Comparison of ENCODE assay signal across 20 cellular contexts in genomic region chr1:43960798-43961197, GRCh38. TPM values are rescaled to one million over a fixed set of nuclear protein-coding genes. Genes with fewer than 3 reads are reported as not detected.
A peak's percentile ranks its signal among the peaks of the same experiment; 100 is the strongest.
DNase-seq lines count a peak whose midpoint lies in the region; ATAC-seq and TF ChIP-seq lines count a peak whose summit lies in the region.
"Had no signal": no experiment of that assay in that cellular context is flagged by ENCODE, and none has a peak within 500 bp of the region (broad histone marks: within the 10 kb centered on the region; RNA-seq: fewer than 3 reads in every experiment).

No MANE protein-coding gene starts in this region.

- CTCF ChIA-PET in HEK293 (lab: Yijun Ruan, JAX), result no interaction called here

- no peak for DNase-seq in transverse colon
- DNase-seq in CD1c-positive myeloid dendritic cell (ENCODE audit: extremely low spot score), result no peak
- DNase-seq: CD4-positive, alpha-beta T cell; CD8-positive, alpha-beta memory T cell; DMS 273 treated with DMSO at 0.1 percent for 48 hours; DMS79; EL; GDM1; GM23248; H7; HCEC 1CT had no signal

- intact Hi-C loops in transverse colon (cut with DNase I; ENCODE audit: low total_unique reads), result no loop called here

- in situ Hi-C loops in transverse colon (cut with MboI; ENCODE audit: low pct_ligation_motif_present in 1 of 4, low pct_unique_long_range_greater_than_20kb in 1 of 4, low sequenced_read_pairs in 3 of 4), result no loop called here

- H3K4me1 ChIP-seq in HEK293 (ENCODE audit: control insufficient read depth, insufficient read depth, low read length) (no peaks in the 10 kb centered on the region), transverse colon (no peaks in the 10 kb centered on the region)
- H3K4me1 ChIP-seq: BLaER1 had no signal

- H3K27me3 ChIP-seq in layer of hippocampus (ENCODE audit: control insufficient read depth, insufficient read depth, low read length) (no peaks in the 10 kb centered on the region), transverse colon (no peaks in the 10 kb centered on the region)
- H3K27me3 ChIP-seq: BLaER1 had no signal

- H3K36me3 ChIP-seq in HEK293 (ENCODE audit: control insufficient read depth in 2 of 2, insufficient read depth in 1 of 2, low read length in 2 of 2) (peaks cover 0 to 100% of the 10 kb centered on the region in 2 experiments; a peak in 1 of 3 replicates), transverse colon (peaks cover 0 to 14% (median 0%) of the 10 kb centered on the region in 4 donors)

- TF ChIP-seq CTCF in HEK293 (tag by site-specific recombination; IDR thresholded peaks at IDR 0.05), result no peak
- no peak for TF ChIP-seq CTCF in transverse colon (IDR thresholded peaks at IDR 0.05)

- H3K9me3 ChIP-seq in HEK293 (ENCODE audit: control insufficient read depth, insufficient read depth, low read depth, low read length), result no peaks in the 10 kb centered on the region
- H3K9me3 ChIP-seq in transverse colon, result no peaks in the 10 kb centered on the region
- H3K9me3 ChIP-seq: BLaER1 had no signal

- H3K27ac ChIP-seq in HEK293 (ENCODE audit: extremely low read depth, low read depth, low read length), result no peak overlapping the region
- H3K27ac ChIP-seq in cingulate gyrus (ENCODE audit: low read depth, low read length), result peak overlapping the region; percentile 98
- peak overlapping the region; percentile 90 for H3K27ac ChIP-seq in layer of hippocampus (ENCODE audit: low read depth, low read length)
- H3K27ac ChIP-seq in temporal lobe (ENCODE audit: low read depth, low read length), result peak overlapping the region; percentile 100
- H3K27ac ChIP-seq in transverse colon, result no peak overlapping the region
- H3K27ac ChIP-seq: 22Rv1, BLaER1, C4-2B, GM23248 had no signal

- no peak for TF ChIP-seq EP300 in transverse colon (IDR thresholded peaks at IDR 0.05; ENCODE audit: low read depth)

- WGBS in transverse colon (ENCODE audit: low coverage in 1 of 2), 2 donors, result 93% methylated on average over 7 of the region's 8 CpGs; no CpG with 5 or more reads in 1 of the 2 donors

- H3K4me3 ChIP-seq in HEK293 (ENCODE audit: low read depth, low read length), result no peak overlapping the region
- H3K4me3 ChIP-seq in transverse colon, result no peak overlapping the region
- H3K4me3 ChIP-seq: BLaER1, GM12878, GM23248 had no signal

- ATAC-seq in HG03565 (IDR thresholded peaks at IDR 0.05; ENCODE audit: unreplicated experiment), result no peak
- ATAC-seq: GM12878 had no signal

- no peak for TF ChIP-seq POLR2A in transverse colon (IDR thresholded peaks at IDR 0.05)

- POLR2A ChIA-PET in HEK293 (lab: Yijun Ruan, JAX), result no interaction called here

TF ChIP-seq in HEK293, 187 proteins besides CTCF, POLR2A, EP300 and RAD21:
- TF ChIP-seq ZFHX2 (tag by site-specific recombination; conservative IDR thresholded peaks at IDR 0.05), result no peak
- peak; percentile 76 for TF ChIP-seq SCRT2 (tag by site-specific recombination; IDR thresholded peaks at IDR 0.05)

RNA-seq across cellular contexts. Expression of gene DPH2, which starts 9.0 kb away (rescaled TPM):
- total RNA-seq in temporal lobe (12.3 TPM), transverse colon (10 to 100 TPM; 13.1 to 29.4 (median 17.1) TPM)

RNA-seq across cellular contexts. Expression of gene ATP6V0B, which starts 14.0 kb away (rescaled TPM):
- total RNA-seq in temporal lobe, result 102 TPM
- total RNA-seq in transverse colon, result 100 to 1,000 TPM in 2 of 4 donors, 10 to 100 TPM in 2; 29.2 to 203 (median 97.9) TPM

RNA-seq across cellular contexts. Expression of gene IPO13, which starts 14.0 kb away (rescaled TPM):
- total RNA-seq in temporal lobe, result 14.0 TPM
- total RNA-seq in transverse colon, result 10 to 100 TPM; 22.7 to 64.9 (median 36.5) TPM

RNA-seq across cellular contexts. Expression of gene B4GALT2, which starts 18.2 kb away (rescaled TPM):
- 50.4 TPM for total RNA-seq in temporal lobe
- total RNA-seq in transverse colon, result 10 to 100 TPM; 16.5 to 19.5 (median 18.6) TPM

RNA-seq across cellular contexts. Expression of gene ARTN, which starts 27.2 kb away (rescaled TPM):
- 0.49 TPM for total RNA-seq in temporal lobe
- 10 to 100 TPM in 1 of 4 donors, 1 to 10 TPM in 2, under 1 TPM in 1; 0.96 to 17.5 (median 1.9) TPM for total RNA-seq in transverse colon

Comparison
In these comparisons a context has a peak if more than half of its experiments do, and no peak if none do; other contexts are left out.
1. H3K27ac ChIP-seq: peak in cingulate gyrus (single experiment), layer of hippocampus (single experiment) and temporal lobe (single experiment); none in HEK293 (single experiment) and transverse colon (0 of 4).